16 cellular contexts compared by ENCODE assay signal in genomic region chr19:32865326-32865725, GRCh38. TPM values are rescaled to one million over a fixed set of nuclear protein-coding genes. Genes with fewer than 3 reads are reported as not detected.
DNase-seq lines count a peak whose midpoint lies in the region; TF ChIP-seq lines count a peak whose summit lies in the region.
"Had no signal": no experiment of that assay in that cellular context is flagged by ENCODE, and none has a peak within 500 bp of the region (broad histone marks: within the 10 kb centered on the region; RNA-seq: fewer than 3 reads in every experiment).

No MANE protein-coding gene starts in this region.

- peak overlapping the region; percentile 41 for H3K27ac ChIP-seq in SJCRH30
- H3K27ac ChIP-seq in spleen, result no peak overlapping the region
- no peak overlapping the region for H3K27ac ChIP-seq in prostate gland

- H3K9me3 ChIP-seq in SJCRH30 (replicated peaks), result no peaks in the 10 kb centered on the region
- H3K9me3 ChIP-seq in spleen, result no peaks in the 10 kb centered on the region
- H3K9me3 ChIP-seq in prostate gland, result no peaks in the 10 kb centered on the region

- TF ChIP-seq POLR2A in spleen (IDR thresholded peaks at IDR 0.05), result no peak
- no peak for TF ChIP-seq POLR2A in prostate gland (IDR thresholded peaks at IDR 0.05)

- 68 to 87% (median 76%) methylated on average over 6 of the region's 6 CpGs for WGBS in spleen, 5 donors
- 79% methylated on average over 6 of the region's 6 CpGs for WGBS in prostate gland

- DNase-seq in LHCN-M2 (ENCODE audit: low read depth), result peak; percentile 37
- DNase-seq in NCI-H2171 treated with DMSO at 0.1 percent for 48 hours (lab: John Stamatoyannopoulos, UW), result peak; percentile 80
- DNase-seq in SJCRH30, result peak; percentile 90 to 95
- peak; percentile 18 for DNase-seq in spleen
- no peak for DNase-seq in NCI-H1048 (lab: John Stamatoyannopoulos, UW)
- DNase-seq in prostate gland (ENCODE audit: low spot score), result no peak
- DNase-seq in globus pallidus (ENCODE audit: low spot score), result no peak
- DNase-seq: C1 segment of cervical spinal cord; Calu3; CD4-positive, alpha-beta T cell; DMS153; DMS79 treated with DMSO at 0.1 percent for 48 hours; EL; GOT3; H9 had no signal

- H3K4me3 ChIP-seq in SJCRH30 (no peak overlapping the region), spleen (no peak overlapping the region), prostate gland (no peak overlapping the region)

- H3K27me3 ChIP-seq in SJCRH30 (no peaks in the 10 kb centered on the region), spleen (replicated peaks in 1 of 7) (no peaks in the 10 kb centered on the region), prostate gland (replicated peaks; ENCODE audit: insufficient read depth) (no peaks in the 10 kb centered on the region)

- intact Hi-C loops in spleen (cut with DNase I; ENCODE audit: low total_unique reads) (no loop called here), prostate gland (cut with DNase I) (no loop called here)

- H3K36me3 ChIP-seq in SJCRH30 (no peaks in the 10 kb centered on the region), spleen (no peaks in the 10 kb centered on the region), prostate gland (no peaks in the 10 kb centered on the region)

- H3K4me1 ChIP-seq in SJCRH30, result peaks cover 30% of the 10 kb centered on the region
- H3K4me1 ChIP-seq in spleen, result no peaks in the 10 kb centered on the region
- no peaks in the 10 kb centered on the region for H3K4me1 ChIP-seq in prostate gland (replicated peaks)

- TF ChIP-seq CTCF in spleen (IDR thresholded peaks at IDR 0.05 in 8 of 11, conservative IDR thresholded peaks at IDR 0.05 in 3 of 11), result no peak
- TF ChIP-seq CTCF in prostate gland (IDR thresholded peaks at IDR 0.05), result no peak

RNA-seq across cellular contexts. Expression of gene SLC7A9, which starts 4.2 kb away (rescaled TPM):
- total RNA-seq in LHCN-M2 (2014; rRNA removed), result not detected in 2 replicates
- 0.02 TPM for polyA plus RNA-seq in LHCN-M2 (2012)
- not detected in 2 replicates for total RNA-seq in SJCRH30 (2014; rRNA removed; shearing (Covaris generic))
- total RNA-seq in spleen, result 1 to 10 TPM in 1 of 7 donors, under 1 TPM in 2, not detected in 4; 0.13 to 1.1 (median 0.52) TPM
- under 1 TPM; 0.19 to 0.44 (median 0.43) TPM for polyA plus RNA-seq in spleen
- total RNA-seq in prostate gland, result under 1 TPM in 1 of 2 donors, not detected in 1; 0.28 TPM
- total RNA-seq: H9, HT1080 had no signal

Comparison
In these comparisons a context has a peak if more than half of its experiments do, and no peak if none do; other contexts are left out.
1. DNase-seq: peak in LHCN-M2 (single experiment), NCI-H2171 treated with DMSO at 0.1 percent for 48 hours (single experiment), SJCRH30 (2 of 2) and spleen (single experiment); none in NCI-H1048 (single experiment), prostate gland (single experiment) and globus pallidus (single experiment).